In genomic region chr10:12707461-12708185, GRCh38 we compare ENCODE assay signal across 8 cellular contexts.
A peak's percentile ranks its signal among the peaks of the same experiment; 100 is the strongest.
DNase-seq lines count a peak whose midpoint lies in the region; TF ChIP-seq lines count a peak whose summit lies in the region.

No MANE protein-coding gene starts in this region.

- peak; percentile 73 for TF ChIP-seq CTCF in glutamatergic neuron (IDR thresholded peaks at IDR 0.05; ENCODE audit: partially characterized antibody, unreplicated experiment)

- H3K27me3 Mint-ChIP-seq in glutamatergic neuron (ENCODE audit: unreplicated experiment) = no peaks in the 10 kb centered on the region

- H3K4me3 Mint-ChIP-seq in glutamatergic neuron (ENCODE audit: unreplicated experiment) = no peak overlapping the region

- H3K9me3 Mint-ChIP-seq in glutamatergic neuron (ENCODE audit: unreplicated experiment) = peaks cover 4% of the 10 kb centered on the region

- no peak overlapping the region for H3K27ac Mint-ChIP-seq in glutamatergic neuron (ENCODE audit: unreplicated experiment)

- H3K36me3 Mint-ChIP-seq in glutamatergic neuron (ENCODE audit: unreplicated experiment) = no peaks in the 10 kb centered on the region

- DNase-seq in NCI-H2227 (lab: John Stamatoyannopoulos, UW; ENCODE audit: unreplicated experiment) (peak; percentile 35), NCI-H2227 treated with DMSO at 0.1 percent for 48 hours (lab: John Stamatoyannopoulos, UW) (no peak), M059J (ENCODE audit: low read depth) (peak; percentile 82), glutamatergic neuron (peak; percentile 62), retina (peak; percentile 46), HK-2 (ENCODE audit: unreplicated experiment) (no peak), activated gamma-delta T cell treated with Interleukin-2 at 50 U/mL for 16 hours (no peak)
- DNase-seq in activated T-cell treated with anti-CD3 and anti-CD28 coated beads, Interleukin-2, amount 50 U/mL, for 48 hours = peak; percentile 60 to 71

- peaks cover 29% of the 10 kb centered on the region for H3K4me1 Mint-ChIP-seq in glutamatergic neuron (ENCODE audit: low read depth, unreplicated experiment)

Comparison
In these comparisons a context has a peak if more than half of its experiments do, and no peak if none do; other contexts are left out.
1. DNase-seq: peak in NCI-H2227 (single experiment), M059J (single experiment), activated T-cell treated with anti-CD3 and anti-CD28 coated beads, Interleukin-2, amount 50 U/mL, for 48 hours (2 of 2), glutamatergic neuron (single experiment) and retina (single experiment); none in NCI-H2227 treated with DMSO at 0.1 percent for 48 hours (single experiment), HK-2 (single experiment) and activated gamma-delta T cell treated with Interleukin-2 at 50 U/mL for 16 hours (single experiment).